In genomic region chrX:154368630-154369452, GRCh38 we compare ENCODE assay signal across 8 cellular contexts. TPM values are rescaled to one million over a fixed set of nuclear protein-coding genes. Genes with fewer than 3 reads are reported as not detected.
A peak's percentile ranks its signal among the peaks of the same experiment; 100 is the strongest.
DNase-seq lines count a peak whose midpoint lies in the region; ATAC-seq lines count a peak whose summit lies in the region.

No MANE protein-coding gene starts in this region.

- no peaks in the 10 kb centered on the region for H3K27me3 Mint-ChIP-seq in activated naive CD8-positive, alpha-beta T cell treated with anti-CD3 and anti-CD28 coated beads for 36 hours

- H3K9me3 ChIP-seq in HUES48 (ENCODE audit: control insufficient read depth, insufficient read depth, low read length) (peaks cover 30% of the 10 kb centered on the region), right cardiac atrium (ENCODE audit: control insufficient read depth, low read length) (no peaks in the 10 kb centered on the region)

- H3K36me3 ChIP-seq in HUES48 (ENCODE audit: control insufficient read depth, insufficient read depth, low read length), result peaks cover 54% of the 10 kb centered on the region

- H3K27me3 ChIP-seq in HUES48 (ENCODE audit: control insufficient read depth, insufficient read depth, low read length) (0 out of 2 replicates have a peak, but pooled peaks cover 1% of the 10 kb centered on the region), right cardiac atrium (ENCODE audit: control insufficient read depth, insufficient read depth) (no peaks in the 10 kb centered on the region)

- intact Hi-C loops in right cardiac atrium (cut with DNase I), result no loop called here

- DNase-seq in SKM-1 treated with dmso at 0.1 percent for 144 hours (lab: John Stamatoyannopoulos, UW; ENCODE audit: unreplicated experiment) (peak; percentile 83), right cardiac atrium (peak; percentile 84 to 90 (median 88))
- peak; percentile 91 for DNase-seq in activated naive CD8-positive, alpha-beta T cell treated with anti-CD3 and anti-CD28 coated beads for 36 hours

- peaks cover 13% of the 10 kb centered on the region for H3K4me1 Mint-ChIP-seq in activated naive CD8-positive, alpha-beta T cell treated with anti-CD3 and anti-CD28 coated beads for 36 hours

- H3K4me3 ChIP-seq in GM08714 (ENCODE audit: low read length), result peak overlapping the region; percentile 58; the same call in 1 of the 2 replicates
- peak overlapping the region; percentile 92 for H3K4me3 ChIP-seq in HUES48 (ENCODE audit: low read depth, low read length)
- peak overlapping the region; percentile 64 for H3K4me3 ChIP-seq in right cardiac atrium (ENCODE audit: low read length)
- H3K4me3 ChIP-seq in skin epidermis, result peak overlapping the region; percentile 56 to 74 (median 64)

- peak overlapping the region; percentile 81 for H3K9ac ChIP-seq in HUES48 (ENCODE audit: low read depth, low read length)

- ATAC-seq in right cardiac atrium (peak; percentile 23 to 62), HG03520 (IDR thresholded peaks at IDR 0.05; ENCODE audit: unreplicated experiment) (no peak), HG02884 (IDR thresholded peaks at IDR 0.05; ENCODE audit: unreplicated experiment) (no peak)

- H3K27ac ChIP-seq in HUES48 (ENCODE audit: low read depth, low read length) (peak overlapping the region; percentile 97), right cardiac atrium (ENCODE audit: low read length) (peak overlapping the region; percentile 99), skin epidermis (peak overlapping the region; percentile 67 to 98 (median 89))

- H3K4me3 Mint-ChIP-seq in activated naive CD8-positive, alpha-beta T cell treated with anti-CD3 and anti-CD28 coated beads for 36 hours, result peak overlapping the region; percentile 93

- peaks cover 20% of the 10 kb centered on the region for H3K36me3 Mint-ChIP-seq in activated naive CD8-positive, alpha-beta T cell treated with anti-CD3 and anti-CD28 coated beads for 36 hours

- WGBS in right cardiac atrium, result 1% methylated on average over 15 of the region's 16 CpGs

- H3K9me3 Mint-ChIP-seq in activated naive CD8-positive, alpha-beta T cell treated with anti-CD3 and anti-CD28 coated beads for 36 hours, result no peaks in the 10 kb centered on the region

- H3K4me1 ChIP-seq in HUES48 (ENCODE audit: control insufficient read depth, insufficient read depth, low read length) (peaks cover 15% of the 10 kb centered on the region), right cardiac atrium (ENCODE audit: control insufficient read depth, insufficient read depth, low read length) (peaks cover 8% of the 10 kb centered on the region)

- H3K27ac Mint-ChIP-seq in activated naive CD8-positive, alpha-beta T cell treated with anti-CD3 and anti-CD28 coated beads for 36 hours, result peak overlapping the region; percentile 91

RNA-seq across cellular contexts. Expression of gene FLNA, which starts 5.6 kb away (rescaled TPM):
- total RNA-seq in activated naive CD8-positive, alpha-beta T cell treated with anti-CD3 and anti-CD28 coated beads for 36 hours, result 100 to 1,000 TPM; 694 to 696 TPM
- 100 to 1,000 TPM; 262 to 363 (median 298) TPM for total RNA-seq in right cardiac atrium
- 271 TPM for polyA plus RNA-seq in right cardiac atrium

RNA-seq across cellular contexts. Expression of gene EMD, which starts 10.3 kb away (rescaled TPM):
- 100 to 1,000 TPM; 110 to 112 TPM for total RNA-seq in activated naive CD8-positive, alpha-beta T cell treated with anti-CD3 and anti-CD28 coated beads for 36 hours
- total RNA-seq in right cardiac atrium, result 10 to 100 TPM; 58.5 to 72.9 (median 60.0) TPM
- 86.1 TPM for polyA plus RNA-seq in right cardiac atrium

RNA-seq across cellular contexts. Expression of gene RPL10, which starts 29.3 kb away (rescaled TPM):
- total RNA-seq in activated naive CD8-positive, alpha-beta T cell treated with anti-CD3 and anti-CD28 coated beads for 36 hours, result 1,000 to 10,000 TPM; 2,967 to 3,168 TPM
- total RNA-seq in right cardiac atrium, result 1,000 to 10,000 TPM; 2,034 to 2,544 (median 2,211) TPM
- 2,857 TPM for polyA plus RNA-seq in right cardiac atrium

RNA-seq across cellular contexts. Expression of gene DNASE1L1, which starts 40.2 kb away (rescaled TPM):
- 10 to 100 TPM; 12.4 to 12.7 TPM for total RNA-seq in activated naive CD8-positive, alpha-beta T cell treated with anti-CD3 and anti-CD28 coated beads for 36 hours
- 10 to 100 TPM; 47.3 to 52.6 (median 51.2) TPM for total RNA-seq in right cardiac atrium
- polyA plus RNA-seq in right cardiac atrium, result 60.5 TPM

RNA-seq across cellular contexts. Expression of gene TAFAZZIN, which starts 42.5 kb away (rescaled TPM):
- total RNA-seq in activated naive CD8-positive, alpha-beta T cell treated with anti-CD3 and anti-CD28 coated beads for 36 hours, result 10 to 100 TPM; 35.1 to 35.8 TPM
- 10 to 100 TPM; 38.0 to 45.0 (median 39.0) TPM for total RNA-seq in right cardiac atrium
- 43.9 TPM for polyA plus RNA-seq in right cardiac atrium

Comparison
In these comparisons a context has a peak if more than half of its experiments do, and no peak if none do; other contexts are left out.
1. ATAC-seq: peak in right cardiac atrium (2 of 2); none in HG03520 (single experiment) and HG02884 (single experiment).
2. Peak in every context shown above with its lines, with median percentiles within 50 percentile points of each other: H3K4me3 ChIP-seq, H3K27ac ChIP-seq and DNase-seq.